ENCODE assay signal across 12 cellular contexts in the genomic region with DNA sequence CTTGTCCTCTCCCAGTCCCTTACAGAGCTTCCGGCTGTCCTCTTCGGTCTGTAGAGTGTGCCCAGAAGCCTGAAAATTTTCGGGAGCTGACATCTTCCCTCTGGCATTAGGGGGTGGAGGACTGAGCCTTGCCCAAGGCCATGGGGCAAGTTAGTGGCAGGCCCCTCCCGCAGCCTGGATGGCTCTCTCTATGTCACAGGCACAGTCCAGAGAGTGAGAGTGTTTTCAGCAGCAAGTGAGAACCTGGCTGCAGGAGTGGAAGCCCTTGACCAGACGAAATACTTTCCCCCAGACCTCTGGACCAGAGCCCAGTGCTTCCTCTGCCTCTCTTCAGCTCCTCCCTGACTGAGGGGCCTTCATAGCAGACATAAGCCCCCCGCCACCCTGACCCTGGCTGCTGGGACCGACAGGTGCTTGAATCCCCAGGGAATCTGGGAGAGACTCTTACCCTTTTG. TPM values are rescaled to one million over a fixed set of nuclear protein-coding genes. Genes with fewer than 3 reads are reported as not detected.
DNase-seq lines count a peak whose midpoint lies in the region; ATAC-seq lines count a peak whose summit lies in the region.
"Had no signal": no experiment of that assay in that cellular context is flagged by ENCODE, and none has a peak within 500 bp of the region (broad histone marks: within the 10 kb centered on the region; RNA-seq: fewer than 3 reads in every experiment).

No MANE protein-coding gene starts in this region.

- no peaks in the 10 kb centered on the region for H3K4me1 Mint-ChIP-seq in activated T-helper 17 cell treated with anti-CD3 and anti-CD28 coated beads, Interleukin-2, amount 50 U/mL, for 72 hours
- peaks cover 0 to 10% (median 7%) of the 10 kb centered on the region in 4 donors for H3K4me1 Mint-ChIP-seq in naive thymus-derived CD8-positive, alpha-beta T cell

- H3K4me3 Mint-ChIP-seq in activated T-helper 17 cell treated with anti-CD3 and anti-CD28 coated beads, Interleukin-2, amount 50 U/mL, for 72 hours: no peak overlapping the region
- H3K4me3 Mint-ChIP-seq in naive thymus-derived CD8-positive, alpha-beta T cell: no peak overlapping the region
- H3K4me3 Mint-ChIP-seq: IgD-negative memory B cell had no signal

- peak overlapping the region; percentile 56 for H3K27ac Mint-ChIP-seq in activated T-helper 17 cell treated with anti-CD3 and anti-CD28 coated beads, Interleukin-2, amount 50 U/mL, for 72 hours
- H3K27ac Mint-ChIP-seq in naive thymus-derived CD8-positive, alpha-beta T cell: peak overlapping the region in 9 of 10 donors; percentile 11 to 94 (median 76)
- H3K27ac Mint-ChIP-seq: IgD-negative memory B cell had no signal

- no peaks in the 10 kb centered on the region for H3K27me3 Mint-ChIP-seq in activated T-helper 17 cell treated with anti-CD3 and anti-CD28 coated beads, Interleukin-2, amount 50 U/mL, for 72 hours
- no peaks in the 10 kb centered on the region for H3K27me3 Mint-ChIP-seq in naive thymus-derived CD8-positive, alpha-beta T cell
- H3K27me3 Mint-ChIP-seq: IgD-negative memory B cell had no signal

- DNase-seq in activated CD8-positive, alpha-beta memory T cell treated with anti-CD3 and anti-CD28 coated beads for 24 hours: peak; percentile 45
- no peak for DNase-seq in activated CD8-positive, alpha-beta memory T cell treated with anti-CD3 and anti-CD28 coated beads, Interleukin-2, amount 50 U/mL, for 4 hours
- peak; percentile 65 for DNase-seq in D341Med (ENCODE audit: low spot score)
- DNase-seq in naive thymus-derived CD8-positive, alpha-beta T cell: peak in 1 of 10 donors; percentile 13
- no peak for DNase-seq in activated CD4-positive, CD25-positive, alpha-beta regulatory T cell treated with anti-CD3 and anti-CD28 coated beads, Interleukin-2, amount 50 U/mL, for 72 hours
- DNase-seq in NCI-H446 (lab: John Stamatoyannopoulos, UW): no peak
- DNase-seq: NCI-H1105 treated with DMSO at 0.1 percent for 48 hours, occipital lobe, OCI-M1 had no signal

- POLR2A ChIA-PET in naive thymus-derived CD8-positive, alpha-beta T cell (lab: Charles Lee): no interaction called here

- no peak for ATAC-seq in activated T-helper 17 cell treated with anti-CD3 and anti-CD28 coated beads, Interleukin-2, amount 50 U/mL, for 72 hours (replicated peaks)
- ATAC-seq in naive thymus-derived CD8-positive, alpha-beta T cell: no peak
- no peak for ATAC-seq in GM18868 (IDR thresholded peaks at IDR 0.05; ENCODE audit: unreplicated experiment)

- peaks cover 3% of the 10 kb centered on the region for H3K9me3 Mint-ChIP-seq in activated T-helper 17 cell treated with anti-CD3 and anti-CD28 coated beads, Interleukin-2, amount 50 U/mL, for 72 hours
- peaks cover 0 to 12% (median 0%) of the 10 kb centered on the region in 9 donors for H3K9me3 Mint-ChIP-seq in naive thymus-derived CD8-positive, alpha-beta T cell
- H3K9me3 Mint-ChIP-seq: IgD-negative memory B cell had no signal

- peaks cover 64% of the 10 kb centered on the region for H3K36me3 Mint-ChIP-seq in activated T-helper 17 cell treated with anti-CD3 and anti-CD28 coated beads, Interleukin-2, amount 50 U/mL, for 72 hours (ENCODE audit: low read depth)
- H3K36me3 Mint-ChIP-seq in naive thymus-derived CD8-positive, alpha-beta T cell: peaks cover 4 to 37% (median 22%) of the 10 kb centered on the region in 3 donors

RNA-seq across cellular contexts. Expression of a gene that starts 50.5 kb away (rescaled TPM):
- total RNA-seq in activated T-helper 17 cell treated with anti-CD3 and anti-CD28 coated beads, Interleukin-2, amount 50 U/mL, for 72 hours: 10 to 100 TPM; 15.9 to 20.1 TPM
- total RNA-seq in naive thymus-derived CD8-positive, alpha-beta T cell: 10 to 100 TPM; 19.5 to 19.8 TPM
- polyA plus RNA-seq in naive thymus-derived CD8-positive, alpha-beta T cell: 10 to 100 TPM in 2 of 3 donors, 1 to 10 TPM in 1; 6.7 to 12.7 (median 12.0) TPM

Comparison
In these comparisons a context has a peak if more than half of its experiments do, and no peak if none do; other contexts are left out.
1. DNase-seq: peak in activated CD8-positive, alpha-beta memory T cell treated with anti-CD3 and anti-CD28 coated beads for 24 hours (single experiment) and D341Med (single experiment); none in activated CD8-positive, alpha-beta memory T cell treated with anti-CD3 and anti-CD28 coated beads, Interleukin-2, amount 50 U/mL, for 4 hours (single experiment), activated CD4-positive, CD25-positive, alpha-beta regulatory T cell treated with anti-CD3 and anti-CD28 coated beads, Interleukin-2, amount 50 U/mL, for 72 hours (single experiment) and NCI-H446 (0 of 2).